In genomic region chr17:80855968-80856862, GRCh38 we compare ENCODE assay signal across 8 cellular contexts.
DNase-seq lines count a peak whose midpoint lies in the region; ATAC-seq and TF ChIP-seq lines count a peak whose summit lies in the region.

No MANE protein-coding gene starts in this region.

- no peaks in the 10 kb centered on the region for H3K36me3 ChIP-seq in right lobe of liver

- no peaks in the 10 kb centered on the region for H3K4me1 ChIP-seq in right lobe of liver

- peak; percentile 75 for ATAC-seq in GM19023 (IDR thresholded peaks at IDR 0.05; ENCODE audit: unreplicated experiment)
- ATAC-seq in HG03280 (IDR thresholded peaks at IDR 0.05; ENCODE audit: unreplicated experiment): peak; percentile 88
- peak in 2 of 4 donors; percentile 24 to 57 for ATAC-seq in right lobe of liver

- no peak for TF ChIP-seq POLR2A in right lobe of liver (IDR thresholded peaks at IDR 0.05)

- 70% methylated on average over 20 of the region's 21 CpGs for WGBS in right lobe of liver (ENCODE audit: insufficient coverage, low coverage, low lambda C conversion rate, missing lambda C conversion rate)

- H3K9me3 ChIP-seq in right lobe of liver: no peaks in the 10 kb centered on the region

- peak in 3 of 5 experiments; percentile 42 to 99 (median 78) for DNase-seq in T-helper 2 cell
- peak in 2 of 3 donors; percentile 24 to 55 for DNase-seq in right lobe of liver
- DNase-seq in stimulated activated CD8-positive, alpha-beta memory T cell treated with anti-CD3 and anti-CD28 coated beads, Interleukin-7, amount 100 ng/mL, for 4 hours (ENCODE audit: low read depth in 2 of 2): peak; percentile 74 to 88
- no peak for DNase-seq in NCI-H446 (lab: John Stamatoyannopoulos, UW)

- TF ChIP-seq CTCF in 22Rv1 (IDR thresholded peaks at IDR 0.05): no peak
- TF ChIP-seq CTCF in right lobe of liver (IDR thresholded peaks at IDR 0.05): no peak

- H3K27me3 ChIP-seq in right lobe of liver: no peaks in the 10 kb centered on the region

- H3K27ac ChIP-seq in 22Rv1 (0 out of 2 replicates have a peak overlapping the region, but pooled peaks have one; percentile 8), angular gyrus (ENCODE audit: low read depth, low read length) (peak overlapping the region; percentile 60), right lobe of liver (no peak overlapping the region)

- no peak overlapping the region for H3K4me3 ChIP-seq in right lobe of liver

- intact Hi-C loops in right lobe of liver (cut with DNase I): no loop called here

Comparison
In these comparisons a context has a peak if more than half of its experiments do, and no peak if none do; other contexts are left out.
1. H3K27ac ChIP-seq: peak in 22Rv1 (single experiment) and angular gyrus (single experiment); none in right lobe of liver (0 of 3).
2. DNase-seq: peak in T-helper 2 cell (3 of 5), right lobe of liver (2 of 3) and stimulated activated CD8-positive, alpha-beta memory T cell treated with anti-CD3 and anti-CD28 coated beads, Interleukin-7, amount 100 ng/mL, for 4 hours (2 of 2); none in NCI-H446 (0 of 2).